ENCODE assay signal across 1 cellular context in the genomic region with DNA sequence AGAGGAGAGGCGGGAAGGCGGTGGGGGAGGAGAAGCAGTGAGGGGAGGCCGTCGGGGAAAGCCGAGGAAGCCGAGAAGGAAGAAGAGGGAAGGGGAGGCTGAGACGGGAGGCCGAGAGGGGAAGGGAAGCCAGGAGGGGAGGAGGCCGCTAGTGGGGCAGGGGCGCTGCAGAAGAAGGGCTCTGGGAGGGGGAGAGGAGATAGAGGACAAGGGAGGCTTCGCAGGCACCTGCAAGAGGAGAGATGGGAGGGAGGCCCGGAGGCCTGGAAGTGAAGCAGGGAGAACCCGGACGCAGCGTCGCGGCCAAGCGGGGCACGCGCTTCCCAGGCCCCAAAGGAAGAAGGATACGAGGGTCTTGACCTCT.
A peak's percentile ranks its signal among the peaks of the same experiment; 100 is the strongest.
TF ChIP-seq lines count a peak whose summit lies in the region.

No MANE protein-coding gene starts in this region.

TF ChIP-seq in A549, 52 proteins besides CTCF, POLR2A, EP300 and RAD21 (continued from another document):
- TF ChIP-seq FOSL2 (IDR thresholded peaks at IDR 0.05): no peak
- no peak for TF ChIP-seq FOSL2 (CRISPR knock-in tag; IDR thresholded peaks at IDR 0.05)
- TF ChIP-seq TFCP2L1 (CRISPR knock-in tag; IDR thresholded peaks at IDR 0.05): 0 out of 2 replicates have a peak, but pooled peaks have one; percentile 67
- peak; percentile 94 for TF ChIP-seq PHF8 (IDR thresholded peaks at IDR 0.05; ENCODE audit: borderline replicate concordance, low read depth)
- TF ChIP-seq, protein P1, sequence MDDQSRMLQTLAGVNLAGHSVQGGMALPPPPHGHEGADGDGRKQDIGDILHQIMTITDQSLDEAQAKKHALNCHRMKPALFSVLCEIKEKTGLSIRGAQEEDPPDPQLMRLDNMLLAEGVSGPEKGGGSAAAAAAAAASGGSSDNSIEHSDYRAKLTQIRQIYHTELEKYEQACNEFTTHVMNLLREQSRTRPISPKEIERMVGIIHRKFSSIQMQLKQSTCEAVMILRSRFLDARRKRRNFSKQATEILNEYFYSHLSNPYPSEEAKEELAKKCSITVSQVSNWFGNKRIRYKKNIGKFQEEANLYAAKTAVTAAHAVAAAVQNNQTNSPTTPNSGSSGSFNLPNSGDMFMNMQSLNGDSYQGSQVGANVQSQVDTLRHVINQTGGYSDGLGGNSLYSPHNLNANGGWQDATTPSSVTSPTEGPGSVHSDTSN (IDR thresholded peaks at IDR 0.05): no peak
- TF ChIP-seq HOXB5 (CRISPR knock-in tag; IDR thresholded peaks at IDR 0.05): no peak
